In genomic region chr2:224241812-224242211, GRCh38 we compare ENCODE assay signal across 21 cellular contexts.
A peak's percentile ranks its signal among the peaks of the same experiment; 100 is the strongest.
DNase-seq lines count a peak whose midpoint lies in the region; ATAC-seq, FAIRE-seq and TF ChIP-seq lines count a peak whose summit lies in the region.
"Had no signal": no experiment of that assay in that cellular context is flagged by ENCODE, and none has a peak within 500 bp of the region (broad histone marks: within the 10 kb centered on the region; RNA-seq: fewer than 3 reads in every experiment).

No MANE protein-coding gene starts in this region.

- no peaks in the 10 kb centered on the region for H3K36me3 Mint-ChIP-seq in nephron (ENCODE audit: low read depth)
- H3K36me3 Mint-ChIP-seq in activated T-helper 2 cell treated with anti-CD3 and anti-CD28 coated beads, Interferon-gamma antibody, Interleukin-2, Interleukin-4, amounts not matched to agents 10 μg/mL and 5 μg/mL and 100 μg/mL, durations not matched to agents 14 hours and 24 hours and 36 hours (ENCODE audit: low read depth), result no peaks in the 10 kb centered on the region
- H3K36me3 Mint-ChIP-seq: CD4-positive, CD25-positive, alpha-beta regulatory T cell; CD8-positive, alpha-beta T cell had no signal

- no TSS peak for BruUV-seq in HepG2 (replicated peaks; lab: Mats Ljungman, UMichigan)

- no peak for TF ChIP-seq CTCF in HepG2 (CRISPR knock-in tag; IDR thresholded peaks at IDR 0.05)
- TF ChIP-seq CTCF in right lobe of liver (IDR thresholded peaks at IDR 0.05), result no peak
- no peak for TF ChIP-seq CTCF in nephron (IDR thresholded peaks at IDR 0.05; ENCODE audit: unreplicated experiment in 3 of 3)

- no peak for TF ChIP-seq RAD21 in HepG2 (CRISPR knock-in tag; IDR thresholded peaks at IDR 0.05)

- no peak for FAIRE-seq in HepG2 (lab: Jason Lieb, UNC)
- FAIRE-seq: GM12891, GM18507 had no signal

- peaks cover 27% of the 10 kb centered on the region for H3K4me1 Mint-ChIP-seq in nephron
- no peaks in the 10 kb centered on the region for H3K4me1 Mint-ChIP-seq in activated T-helper 2 cell treated with anti-CD3 and anti-CD28 coated beads, Interferon-gamma antibody, Interleukin-2, Interleukin-4, amounts not matched to agents 10 μg/mL and 5 μg/mL and 100 μg/mL, durations not matched to agents 14 hours and 24 hours and 36 hours (ENCODE audit: low read depth)
- H3K4me1 Mint-ChIP-seq: B cell; CD4-positive, CD25-positive, alpha-beta regulatory T cell; GM23338; H9 had no signal

- H3K27ac ChIP-seq in HepG2 (ENCODE audit: extremely low read length, insufficient read depth, low read length) (no peak overlapping the region), right lobe of liver (no peak overlapping the region)
- H3K27ac ChIP-seq: BLaER1, C4-2B had no signal

- H3K27ac Mint-ChIP-seq in nephron, result peak overlapping the region; percentile 34 to 89 (median 81)
- no peak overlapping the region for H3K27ac Mint-ChIP-seq in activated T-helper 2 cell treated with anti-CD3 and anti-CD28 coated beads, Interferon-gamma antibody, Interleukin-2, Interleukin-4, amounts not matched to agents 10 μg/mL and 5 μg/mL and 100 μg/mL, durations not matched to agents 14 hours and 24 hours and 36 hours
- H3K27ac Mint-ChIP-seq: B cell; CD4-positive, CD25-positive, alpha-beta regulatory T cell; CD8-positive, alpha-beta T cell; GM23338; H9 had no signal

- H3K36me3 ChIP-seq in HepG2 (replicated peaks in 1 of 2; ENCODE audit: control insufficient read depth in 1 of 2, insufficient read depth in 2 of 2, low read length in 2 of 2) (no peaks in the 10 kb centered on the region), right lobe of liver (no peaks in the 10 kb centered on the region)
- H3K36me3 ChIP-seq: BLaER1 had no signal

- H3K9ac ChIP-seq in HepG2 (ENCODE audit: insufficient read depth, low read depth, low read length), result no peak overlapping the region
- H3K9ac ChIP-seq: BLaER1 had no signal

- H3K9me3 Mint-ChIP-seq in nephron, result peaks cover 5% of the 10 kb centered on the region
- no peaks in the 10 kb centered on the region for H3K9me3 Mint-ChIP-seq in activated T-helper 2 cell treated with anti-CD3 and anti-CD28 coated beads, Interferon-gamma antibody, Interleukin-2, Interleukin-4, amounts not matched to agents 10 μg/mL and 5 μg/mL and 100 μg/mL, durations not matched to agents 14 hours and 24 hours and 36 hours
- H3K9me3 Mint-ChIP-seq: GM23338, H9 had no signal

- H3K27me3 ChIP-seq in HepG2 (ENCODE audit: control insufficient read depth in 1 of 2, insufficient read depth in 2 of 2, low read length in 2 of 2), result no peaks in the 10 kb centered on the region; a peak in 2 of 5 replicates
- H3K27me3 ChIP-seq in right lobe of liver, result no peaks in the 10 kb centered on the region
- H3K27me3 ChIP-seq: BLaER1 had no signal

- no peak overlapping the region for H2AFZ ChIP-seq in HepG2 (ENCODE audit: low read length)
- H2AFZ ChIP-seq: GM23338 had no signal

- H3K4me3 ChIP-seq in HepG2 (replicated peaks in 1 of 3; ENCODE audit: insufficient read depth in 1 of 3, low read depth in 2 of 3, low read length in 3 of 3) (no peak overlapping the region), right lobe of liver (no peak overlapping the region)
- H3K4me3 ChIP-seq: BLaER1, GM23338 had no signal

- H3K4me2 ChIP-seq in HepG2 (ENCODE audit: low read depth, low read length), result no peak overlapping the region
- H3K4me2 ChIP-seq: BLaER1, GM23338 had no signal

- H3K27me3 Mint-ChIP-seq in nephron (ENCODE audit: low read depth), result no peaks in the 10 kb centered on the region
- peaks cover 6% of the 10 kb centered on the region for H3K27me3 Mint-ChIP-seq in activated T-helper 2 cell treated with anti-CD3 and anti-CD28 coated beads, Interferon-gamma antibody, Interleukin-2, Interleukin-4, amounts not matched to agents 10 μg/mL and 5 μg/mL and 100 μg/mL, durations not matched to agents 14 hours and 24 hours and 36 hours (ENCODE audit: low read depth)

- 33% methylated on average over 3 of the region's 3 CpGs for WGBS in HepG2 (ENCODE audit: low lambda C conversion rate)
- 54% methylated on average over 3 of the region's 3 CpGs for WGBS in right lobe of liver (ENCODE audit: insufficient coverage, low coverage, low lambda C conversion rate, missing lambda C conversion rate)

- no peak overlapping the region for H3K4me3 Mint-ChIP-seq in nephron
- no peak overlapping the region for H3K4me3 Mint-ChIP-seq in activated T-helper 2 cell treated with anti-CD3 and anti-CD28 coated beads, Interferon-gamma antibody, Interleukin-2, Interleukin-4, amounts not matched to agents 10 μg/mL and 5 μg/mL and 100 μg/mL, durations not matched to agents 14 hours and 24 hours and 36 hours (ENCODE audit: low read depth)
- H3K4me3 Mint-ChIP-seq: B cell; CD4-positive, CD25-positive, alpha-beta regulatory T cell; CD8-positive, alpha-beta T cell; GM23338; H9 had no signal

- POLR2A ChIA-PET in HepG2 (lab: Yijun Ruan, JAX), result no interaction called here

- CTCF ChIA-PET in HepG2 (lab: Yijun Ruan, JAX; ENCODE audit: low intra/inter-chr PET ratio, low total read pairs), result no interaction called here

- intact Hi-C loops in HepG2 (cut with micrococcal nuclease; ENCODE audit: unreplicated experiment) (no loop called here), right lobe of liver (cut with DNase I) (no loop called here)
- intact Hi-C loops in activated T-helper 2 cell treated with anti-CD3 and anti-CD28 coated beads, Interferon-gamma antibody, Interleukin-2, Interleukin-4, amounts not matched to agents 10 μg/mL and 5 μg/mL and 100 μg/mL, durations not matched to agents 14 hours and 24 hours and 36 hours (cut with micrococcal nuclease), result no loop called here

- no peaks in the 10 kb centered on the region for H4K20me1 ChIP-seq in HepG2 (ENCODE audit: insufficient read depth, low read length)
- H4K20me1 ChIP-seq: BLaER1 had no signal

- TF ChIP-seq POLR2A in HepG2 (IDR thresholded peaks at IDR 0.05; ENCODE audit: insufficient read depth in 1 of 2, low read depth in 2 of 2, low read length in 2 of 2) (no peak), right lobe of liver (IDR thresholded peaks at IDR 0.05) (no peak), erythroblast (IDR thresholded peaks at IDR 0.05; ENCODE audit: low read length) (no peak)

- H3K9me3 ChIP-seq in HepG2 (ENCODE audit: low read length), result no peaks in the 10 kb centered on the region
- H3K9me3 ChIP-seq in right lobe of liver, result no peaks in the 10 kb centered on the region
- H3K9me3 ChIP-seq: BLaER1, Caco-2 had no signal

- DNase-seq in HepG2 (ENCODE audit: low spot score), result no peak
- no peak for DNase-seq in right lobe of liver
- peak; percentile 2 to 32 for DNase-seq in erythroblast (lab: John Stamatoyannopoulos, UW)
- DNase-seq in ureter (ENCODE audit: low spot score), result no peak
- DNase-seq in activated T-helper 2 cell treated with anti-CD3 and anti-CD28 coated beads, Interferon-gamma antibody, Interleukin-2, Interleukin-4, amounts not matched to agents 10 μg/mL and 5 μg/mL and 100 μg/mL, durations not matched to agents 14 hours and 24 hours and 36 hours (ENCODE audit: low spot score), result no peak
- DNase-seq: Caco-2; CD4-positive, CD25-positive, alpha-beta regulatory T cell; CD8-positive, alpha-beta T cell; DMS 273 treated with DMSO at 0.1 percent for 48 hours; DMS79; EL; GDM1; H9 had no signal

- H3K4me1 ChIP-seq in HepG2 (ENCODE audit: insufficient read depth, low read length) (peaks cover 11% of the 10 kb centered on the region), right lobe of liver (no peaks in the 10 kb centered on the region)
- H3K4me1 ChIP-seq: BLaER1, Caco-2 had no signal

- H3K79me2 ChIP-seq in HepG2 (ENCODE audit: insufficient read depth, low read length), result no peaks in the 10 kb centered on the region

- TF ChIP-seq EP300 in HepG2 (IDR thresholded peaks at IDR 0.05; ENCODE audit: low read depth in 2 of 2, low read length in 2 of 2), result no peak
- TF ChIP-seq EP300 in HepG2 (CRISPR knock-in tag; IDR thresholded peaks at IDR 0.05; ENCODE audit: borderline replicate concordance), result no peak

- in situ Hi-C loops in HepG2 (cut with HindIII; ENCODE audit: extremely low pct_ligation_motif_present, low pct_unique_long_range_greater_than_20kb), result no loop called here

- no peak for ATAC-seq in HepG2
- ATAC-seq in right lobe of liver, result no peak
- ATAC-seq: CD8-positive, alpha-beta T cell; GM23338; HCT116 had no signal

TF ChIP-seq in HepG2, 621 proteins besides CTCF, POLR2A, EP300 and RAD21:
- no peak for TF ChIP-seq SETDB1 (CRISPR knock-in tag; IDR thresholded peaks at IDR 0.05; ENCODE audit: borderline replicate concordance)
- TF ChIP-seq PITX1 (CRISPR knock-in tag; IDR thresholded peaks at IDR 0.05), result no peak
- TF ChIP-seq RFX3 (CRISPR knock-in tag; IDR thresholded peaks at IDR 0.05), result peak; percentile 47; the same call in 1 of the 2 replicates
- TF ChIP-seq, protein P1, sequence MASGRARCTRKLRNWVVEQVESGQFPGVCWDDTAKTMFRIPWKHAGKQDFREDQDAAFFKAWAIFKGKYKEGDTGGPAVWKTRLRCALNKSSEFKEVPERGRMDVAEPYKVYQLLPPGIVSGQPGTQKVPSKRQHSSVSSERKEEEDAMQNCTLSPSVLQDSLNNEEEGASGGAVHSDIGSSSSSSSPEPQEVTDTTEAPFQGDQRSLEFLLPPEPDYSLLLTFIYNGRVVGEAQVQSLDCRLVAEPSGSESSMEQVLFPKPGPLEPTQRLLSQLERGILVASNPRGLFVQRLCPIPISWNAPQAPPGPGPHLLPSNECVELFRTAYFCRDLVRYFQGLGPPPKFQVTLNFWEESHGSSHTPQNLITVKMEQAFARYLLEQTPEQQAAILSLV (CRISPR knock-in tag; IDR thresholded peaks at IDR 0.05; ENCODE audit: borderline replicate concordance), result no peak
- 0 out of 4 replicates have a peak, but pooled peaks of 1 of the 2 experiments have one; percentile 27 for TF ChIP-seq MAFK (conservative IDR thresholded peaks at IDR 0.05 in 1 of 2, IDR thresholded peaks at IDR 0.05 in 1 of 2; ENCODE audit: low read length in 2 of 2)
- no peak for TF ChIP-seq ZNF333 (CRISPR knock-in tag; IDR thresholded peaks at IDR 0.05; ENCODE audit: borderline replicate concordance)

Comparison
In these comparisons a context has a peak if more than half of its experiments do, and no peak if none do; other contexts are left out.
1. DNase-seq: peak in erythroblast (2 of 2); none in HepG2 (single experiment), right lobe of liver (0 of 3), ureter (single experiment) and activated T-helper 2 cell treated with anti-CD3 and anti-CD28 coated beads, Interferon-gamma antibody, Interleukin-2, Interleukin-4, amounts not matched to agents 10 μg/mL and 5 μg/mL and 100 μg/mL, durations not matched to agents 14 hours and 24 hours and 36 hours (single experiment).